10 cellular contexts compared by ENCODE assay signal in the genomic region with DNA sequence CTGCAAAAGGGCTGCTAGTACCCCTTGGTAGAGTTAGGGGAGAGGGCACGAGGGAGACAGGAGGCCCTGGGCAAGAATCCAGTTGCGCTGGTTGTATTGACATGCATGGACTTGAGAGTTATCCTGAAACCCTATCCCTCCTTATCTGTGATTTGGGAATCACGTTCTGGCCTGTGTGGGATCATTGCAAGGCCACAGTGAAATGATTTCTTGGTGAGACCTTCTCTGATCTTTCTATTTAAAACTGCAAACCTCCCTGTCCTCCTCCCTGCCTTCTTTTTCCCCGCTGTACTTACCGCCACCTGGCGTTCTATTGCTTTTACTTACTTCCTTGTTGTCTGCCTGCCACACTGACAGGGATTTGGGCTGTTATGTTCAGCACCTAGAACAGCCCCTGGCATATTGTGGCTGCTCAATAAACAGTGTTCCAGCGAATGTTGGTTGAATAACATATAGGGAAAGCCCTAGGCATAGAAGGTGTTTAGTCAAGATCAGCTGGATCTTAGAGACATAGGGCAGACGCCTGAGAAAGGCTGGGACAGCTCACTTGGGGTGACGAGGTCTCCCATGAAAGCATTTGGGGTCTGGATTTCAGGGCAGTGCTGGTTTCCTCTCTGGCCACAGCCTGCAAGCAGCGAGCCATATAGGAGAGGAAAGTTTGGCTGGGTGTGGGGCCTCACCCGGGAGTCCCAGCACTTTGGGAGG.
A peak's percentile ranks its signal among the peaks of the same experiment; 100 is the strongest.
DNase-seq lines count a peak whose midpoint lies in the region; ATAC-seq, FAIRE-seq and TF ChIP-seq lines count a peak whose summit lies in the region.
"Had no signal": no experiment of that assay in that cellular context is flagged by ENCODE, and none has a peak within 500 bp of the region (broad histone marks: within the 10 kb centered on the region; RNA-seq: fewer than 3 reads in every experiment).

No MANE protein-coding gene starts in this region.

- peak; percentile 57 for TF ChIP-seq CTCF in WERI-Rb-1 (IDR thresholded peaks at IDR 0.05; ENCODE audit: low read depth, low read length)

- H3K9me3 ChIP-seq in WERI-Rb-1 (ENCODE audit: severe bottlenecking) (no peaks in the 10 kb centered on the region), iPS DF 6.9 (ENCODE audit: control insufficient read depth, insufficient read depth, low read length) (no peaks in the 10 kb centered on the region)
- H3K9me3 ChIP-seq: thoracic aorta had no signal

- FAIRE-seq in urothelium cell line (lab: Jason Lieb, UNC): no peak
- FAIRE-seq: endometrium had no signal

- ATAC-seq in HG03439 (IDR thresholded peaks at IDR 0.05; ENCODE audit: unreplicated experiment): no peak

- WGBS in iPS DF 6.9 (ENCODE audit: insufficient coverage, insufficient read length): no CpG with 5 or more reads among the region's 11 CpGs

- no peak overlapping the region for H3K4me3 ChIP-seq in WERI-Rb-1 (ENCODE audit: low read depth, low read length)
- H3K4me3 ChIP-seq in iPS DF 6.9 (ENCODE audit: low read length): no peak overlapping the region
- H3K4me3 ChIP-seq: thoracic aorta had no signal

- H3K27ac ChIP-seq in WERI-Rb-1 (no peak overlapping the region), iPS DF 6.9 (ENCODE audit: low read length) (no peak overlapping the region)
- H3K27ac ChIP-seq: thoracic aorta had no signal

- H3K4me1 ChIP-seq in iPS DF 6.9 (ENCODE audit: control insufficient read depth, insufficient read depth, low read length): peaks cover 10% of the 10 kb centered on the region

- H3K27me3 ChIP-seq in WERI-Rb-1 (ENCODE audit: insufficient read depth, low read depth, severe bottlenecking) (no peaks in the 10 kb centered on the region), iPS DF 6.9 (ENCODE audit: control insufficient read depth, insufficient read depth, low read length) (no peaks in the 10 kb centered on the region)

- H3K36me3 ChIP-seq in WERI-Rb-1: no peaks in the 10 kb centered on the region
- H3K36me3 ChIP-seq in iPS DF 6.9 (ENCODE audit: control insufficient read depth, insufficient read depth, low read length): no peaks in the 10 kb centered on the region; the same call in 1 of the 2 replicates
- H3K36me3 ChIP-seq: thoracic aorta had no signal

- DNase-seq in stimulated activated CD4-positive, alpha-beta T cell treated with anti-CD3 and anti-CD28 coated beads, Interleukin-4, amount 100 ng/mL, for 24 hours: peak; percentile 11
- no peak for DNase-seq in stimulated activated CD4-positive, alpha-beta T cell treated with anti-CD3 and anti-CD28 coated beads, Interleukin-12 subunit alpha, Interleukin-12 subunit beta, amount 100 ng/mL, for 4 hours
- DNase-seq in NCI-H1092 treated with DMSO at 0.1 percent for 48 hours (lab: John Stamatoyannopoulos, UW): peak; percentile 61
- peak; percentile 61 for DNase-seq in WERI-Rb-1
- DNase-seq in iPS DF 6.9 (ENCODE audit: low read depth, low spot score): peak; percentile 31
- peak; percentile 67 for DNase-seq in urothelium cell line (ENCODE audit: low spot score)
- DNase-seq in Ammon's horn (ENCODE audit: low spot score): no peak

Comparison
In these comparisons a context has a peak if more than half of its experiments do, and no peak if none do; other contexts are left out.
1. DNase-seq: peak in stimulated activated CD4-positive, alpha-beta T cell treated with anti-CD3 and anti-CD28 coated beads, Interleukin-4, amount 100 ng/mL, for 24 hours (single experiment), NCI-H1092 treated with DMSO at 0.1 percent for 48 hours (single experiment), WERI-Rb-1 (single experiment), iPS DF 6.9 (single experiment) and urothelium cell line (single experiment); none in stimulated activated CD4-positive, alpha-beta T cell treated with anti-CD3 and anti-CD28 coated beads, Interleukin-12 subunit alpha, Interleukin-12 subunit beta, amount 100 ng/mL, for 4 hours (single experiment) and Ammon's horn (single experiment).